Comparison of ENCODE assay signal across 12 cellular contexts in genomic region chr2:12731701-12732280, GRCh38. TPM values are rescaled to one million over a fixed set of nuclear protein-coding genes. Genes with fewer than 3 reads are reported as not detected.
DNase-seq lines count a peak whose midpoint lies in the region; ATAC-seq and TF ChIP-seq lines count a peak whose summit lies in the region.
"Had no signal": no experiment of that assay in that cellular context is flagged by ENCODE, and none has a peak within 500 bp of the region (broad histone marks: within the 10 kb centered on the region; RNA-seq: fewer than 3 reads in every experiment).

No MANE protein-coding gene starts in this region.

- no peak overlapping the region for H3K9ac ChIP-seq in MM.1S (ENCODE audit: low read length)

- no peak overlapping the region for H3K4me3 ChIP-seq in dorsolateral prefrontal cortex
- no peak overlapping the region for H3K4me3 ChIP-seq in sigmoid colon
- no peak overlapping the region for H3K4me3 ChIP-seq in MM.1S (ENCODE audit: low read length)
- no peak overlapping the region for H3K4me3 ChIP-seq in lower leg skin (ENCODE audit: low read depth, poor library complexity, severe bottlenecking)

- no peak overlapping the region for H3K27ac ChIP-seq in CD4-positive, alpha-beta T cell (ENCODE audit: low read depth, low read length)
- H3K27ac ChIP-seq in dorsolateral prefrontal cortex (peak overlapping the region in 31 of 59 donors; percentile 9 to 76 (median 45)), sigmoid colon (peak overlapping the region in 3 of 4 donors; percentile 37 to 59 (median 59)), MM.1S (ENCODE audit: low read length) (no peak overlapping the region)

- in situ Hi-C loops in KBM-7 (cut with MboI; ENCODE audit: low pct_unique_long_range_greater_than_20kb, low sequenced_read_pairs), result no loop called here

- no peak for DNase-seq in CD4-positive, alpha-beta T cell
- DNase-seq in KBM-7 (peak; percentile 38), dorsolateral prefrontal cortex (no peak), sigmoid colon (no peak), MM.1S (no peak), lower leg skin (ENCODE audit: low spot score in 2 of 2) (no peak), COR-L47 (lab: John Stamatoyannopoulos, UW) (no peak)
- DNase-seq: activated CD4-positive, alpha-beta memory T cell treated with anti-CD3 and anti-CD28 coated beads for 36 hours; EL; NCI-H2081 treated with DMSO at 0.1 percent for 48 hours had no signal

- no peaks in the 10 kb centered on the region for H3K9me2 ChIP-seq in MM.1S (replicated peaks; ENCODE audit: insufficient read depth, low read length)

- TF ChIP-seq POLR2A in sigmoid colon (IDR thresholded peaks at IDR 0.05) (no peak), lower leg skin (IDR thresholded peaks at IDR 0.05) (no peak)

- H3K4me3 Mint-ChIP-seq in CD4-positive, alpha-beta T cell, result no peak overlapping the region
- H3K4me3 Mint-ChIP-seq: activated CD4-positive, alpha-beta memory T cell treated with anti-CD3 and anti-CD28 coated beads for 36 hours; activated T-helper 1 cell treated with anti-CD3 and anti-CD28 coated beads, Interleukin-12 subunit alpha, Interleukin-12 subunit beta, Interleukin-2, Interleukin-4 antibody, amounts not matched to agents 30 ng/mL and 10 ng/mL and 1 ng/mL, durations not matched to agents 14 hours and 24 hours and 36 hours; T-helper 2 cell treated with Interferon-gamma antibody and Interleukin-4, amounts not matched to agents 5 μg/mL and 100 μg/mL, for 36 hours had no signal

- no peaks in the 10 kb centered on the region for H3K27me3 Mint-ChIP-seq in CD4-positive, alpha-beta T cell
- H3K27me3 Mint-ChIP-seq: activated CD4-positive, alpha-beta memory T cell treated with anti-CD3 and anti-CD28 coated beads for 36 hours had no signal

- H3K4me1 ChIP-seq in sigmoid colon, result peaks cover 0 to 69% (median 56%) of the 10 kb centered on the region in 4 donors
- peaks cover 17% of the 10 kb centered on the region for H3K4me1 ChIP-seq in MM.1S (ENCODE audit: low read length)

- intact Hi-C loops in CD4-positive, alpha-beta T cell (cut with DNase I, micrococcal nuclease), result no loop called here
- intact Hi-C loops in dorsolateral prefrontal cortex (cut with DNase I) (no loop called here), sigmoid colon (cut with DNase I) (no loop called here), lower leg skin (cut with DNase I; ENCODE audit: low total_unique reads) (no loop called here)

- POLR2A ChIA-PET in CD4-positive, alpha-beta T cell (lab: Charles Lee), result no interaction called here

- no peaks in the 10 kb centered on the region for H3K79me2 ChIP-seq in MM.1S (ENCODE audit: low read length)

- peaks cover 96% of the 10 kb centered on the region for H3K36me3 Mint-ChIP-seq in CD4-positive, alpha-beta T cell (ENCODE audit: low read depth)
- H3K36me3 Mint-ChIP-seq: activated CD4-positive, alpha-beta memory T cell treated with anti-CD3 and anti-CD28 coated beads for 36 hours had no signal

- ATAC-seq in CD4-positive, alpha-beta T cell (ENCODE audit: poor library complexity), result no peak

- 89 to 94% methylated on average over 16 of the region's 16 CpGs for WGBS in sigmoid colon, 2 donors
- WGBS in lower leg skin, 2 donors, result 93% methylated on average over 16 of the region's 16 CpGs

- H2AFZ ChIP-seq in MM.1S (ENCODE audit: low read length), result no peak overlapping the region

- H3K9me3 ChIP-seq in CD4-positive, alpha-beta T cell (ENCODE audit: control insufficient read depth, low read length), result no peaks in the 10 kb centered on the region
- H3K9me3 ChIP-seq in sigmoid colon (no peaks in the 10 kb centered on the region), MM.1S (replicated peaks; ENCODE audit: insufficient read depth, low read length) (no peaks in the 10 kb centered on the region)

- no peak for TF ChIP-seq CTCF in CD4-positive, alpha-beta T cell (IDR thresholded peaks at IDR 0.05)
- TF ChIP-seq CTCF in dorsolateral prefrontal cortex (IDR thresholded peaks at IDR 0.05 in 54 of 56, conservative IDR thresholded peaks at IDR 0.05 in 2 of 56; ENCODE audit: low read depth in 1 of 56, partially characterized antibody in 56 of 56) (no peak), sigmoid colon (IDR thresholded peaks at IDR 0.05) (no peak), MM.1S (IDR thresholded peaks at IDR 0.05; ENCODE audit: low read length) (no peak), lower leg skin (IDR thresholded peaks at IDR 0.05) (no peak)

- H3K36me3 ChIP-seq in sigmoid colon (peaks cover 0 to 62% (median 3%) of the 10 kb centered on the region in 4 donors), MM.1S (replicated peaks; ENCODE audit: insufficient read depth, low read length) (no peaks in the 10 kb centered on the region)

- H3K4me1 Mint-ChIP-seq in CD4-positive, alpha-beta T cell (ENCODE audit: low read depth), result peaks cover 96% of the 10 kb centered on the region

- H3F3A ChIP-seq in MM.1S (ENCODE audit: insufficient read depth, low read length), result peaks cover 19% of the 10 kb centered on the region

- no peak for TF ChIP-seq EP300 in sigmoid colon (IDR thresholded peaks at IDR 0.05)

- peak overlapping the region; percentile 81 for H3K27ac Mint-ChIP-seq in CD4-positive, alpha-beta T cell
- H3K27ac Mint-ChIP-seq: activated CD4-positive, alpha-beta memory T cell treated with anti-CD3 and anti-CD28 coated beads for 36 hours; activated T-helper 1 cell treated with anti-CD3 and anti-CD28 coated beads, Interleukin-12 subunit alpha, Interleukin-12 subunit beta, Interleukin-2, Interleukin-4 antibody, amounts not matched to agents 30 ng/mL and 10 ng/mL and 1 ng/mL, durations not matched to agents 14 hours and 24 hours and 36 hours; T-helper 2 cell treated with Interferon-gamma antibody and Interleukin-4, amounts not matched to agents 5 μg/mL and 100 μg/mL, for 36 hours had no signal

- CTCF ChIA-PET in CD4-positive, alpha-beta T cell (lab: Charles Lee), result no interaction called here

- no peaks in the 10 kb centered on the region for H4K20me1 ChIP-seq in MM.1S (ENCODE audit: insufficient read depth, low read length)

- no peak overlapping the region for H3K4me2 ChIP-seq in MM.1S (ENCODE audit: low read depth, low read length)

- H3K9me3 Mint-ChIP-seq in CD4-positive, alpha-beta T cell, result no peaks in the 10 kb centered on the region
- H3K9me3 Mint-ChIP-seq: activated CD4-positive, alpha-beta memory T cell treated with anti-CD3 and anti-CD28 coated beads for 36 hours; activated T-helper 1 cell treated with anti-CD3 and anti-CD28 coated beads, Interleukin-12 subunit alpha, Interleukin-12 subunit beta, Interleukin-2, Interleukin-4 antibody, amounts not matched to agents 30 ng/mL and 10 ng/mL and 1 ng/mL, durations not matched to agents 14 hours and 24 hours and 36 hours; T-helper 2 cell treated with Interferon-gamma antibody and Interleukin-4, amounts not matched to agents 5 μg/mL and 100 μg/mL, for 36 hours had no signal

- H3K27me3 ChIP-seq in CD4-positive, alpha-beta T cell (ENCODE audit: control insufficient read depth, insufficient read depth, low read length), result no peaks in the 10 kb centered on the region
- no peaks in the 10 kb centered on the region for H3K27me3 ChIP-seq in dorsolateral prefrontal cortex
- H3K27me3 ChIP-seq in sigmoid colon, result no peaks in the 10 kb centered on the region
- no peaks in the 10 kb centered on the region for H3K27me3 ChIP-seq in MM.1S (replicated peaks; ENCODE audit: insufficient read depth, low read length)

RNA-seq across cellular contexts. Expression of gene TRIB2, which starts 15.1 kb away (rescaled TPM):
- total RNA-seq in CD4-positive, alpha-beta T cell, result 100 to 1,000 TPM in 1 of 2 experiments, 10 to 100 TPM in 1; 91.3 to 102 TPM
- total RNA-seq in dorsolateral prefrontal cortex, result 10 to 100 TPM; 21.5 to 86.6 (median 38.2) TPM
- 10 to 100 TPM; 34.2 to 56.2 (median 46.6) TPM for total RNA-seq in sigmoid colon
- 10 to 100 TPM in 1 of 3 donors, 1 to 10 TPM in 2; 1.4 to 20.7 (median 6.6) TPM for polyA plus RNA-seq in sigmoid colon
- 10 to 100 TPM; 26.1 to 52.5 (median 29.1) TPM for total RNA-seq in lower leg skin

Comparison
In these comparisons a context has a peak if more than half of its experiments do, and no peak if none do; other contexts are left out.
1. H3K27ac ChIP-seq: peak in dorsolateral prefrontal cortex (31 of 59) and sigmoid colon (3 of 4); none in CD4-positive, alpha-beta T cell (single experiment) and MM.1S (single experiment).